In genomic region chr2:45014016-45014702, GRCh38 we compare ENCODE assay signal across 1 cellular context.
TF ChIP-seq lines count a peak whose summit lies in the region.

No MANE protein-coding gene starts in this region.

TF ChIP-seq in SK-N-SH, 30 proteins besides CTCF, POLR2A, EP300 and RAD21 (continued from another document):
- no peak for TF ChIP-seq REST (IDR thresholded peaks at IDR 0.05; ENCODE audit: low read depth, low read length)
